19 cellular contexts compared by ENCODE assay signal in the genomic region with DNA sequence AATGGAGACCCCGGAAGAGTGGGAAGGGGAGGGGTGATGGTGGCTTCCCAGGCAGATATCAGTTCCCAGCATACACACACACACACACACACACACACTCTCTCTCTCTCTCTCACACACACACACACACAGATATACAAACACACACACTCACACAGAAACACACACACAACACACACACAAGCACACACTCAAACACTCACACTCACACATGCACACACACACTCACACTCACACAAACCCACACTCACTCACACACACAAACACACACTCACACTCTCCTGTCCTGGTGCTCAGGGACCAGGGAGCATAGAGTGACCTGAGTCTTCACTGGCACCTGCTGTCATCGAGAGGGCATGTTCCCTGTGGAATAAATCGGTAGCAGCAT. TPM values are rescaled to one million over a fixed set of nuclear protein-coding genes. Genes with fewer than 3 reads are reported as not detected.
"Had no signal": no experiment of that assay in that cellular context is flagged by ENCODE, and none has a peak within 500 bp of the region (broad histone marks: within the 10 kb centered on the region; RNA-seq: fewer than 3 reads in every experiment).

No MANE protein-coding gene starts in this region.

- H3K4me3 ChIP-seq: heart left ventricle, stomach, thyroid gland had no signal

- DNase-seq: activated CD4-positive, alpha-beta T cell treated with anti-CD3 and anti-CD28 coated beads, Interleukin-2, amount 50 U/mL, for 48 hours; activated naive CD4-positive, alpha-beta T cell treated with anti-CD3 and anti-CD28 coated beads, Interleukin-2, amount 50 U/mL, for 16 hours; activated T-cell treated with anti-CD3 and anti-CD28 coated beads, Interleukin-2, amount 50 U/mL, for 1 hour; effector CD8-positive, alpha-beta T cell; immature natural killer cell; right cardiac atrium; small intestine; T-cell; T-helper 9 cell; thyroid gland had no signal

- H3K27ac ChIP-seq: epithelial cell of prostate had no signal

- H3K36me3 ChIP-seq: stomach, thyroid gland had no signal

- H3K36me3 Mint-ChIP-seq: immature natural killer cell; natural killer cell treated with Interleukin-12 subunit alpha and Interleukin-12 subunit beta and Interleukin-15 and Interleukin-18, amount 100 ng/mL, for 72 hours; T-cell had no signal

- H3K27ac Mint-ChIP-seq: immature natural killer cell; natural killer cell treated with Interleukin-12 subunit alpha and Interleukin-12 subunit beta and Interleukin-15 and Interleukin-18, amount 100 ng/mL, for 72 hours; progenitor cell of endocrine pancreas; T-cell had no signal

- ATAC-seq: natural killer cell treated with Interleukin-12 subunit alpha and Interleukin-12 subunit beta and Interleukin-15 and Interleukin-18, amount 100 ng/mL, for 72 hours; T-cell had no signal

- H3K4me2 ChIP-seq: SK-N-SH had no signal

- FAIRE-seq: frontal cortex, small intestine had no signal

- H3K9me3 Mint-ChIP-seq: central memory CD8-positive, alpha-beta T cell; natural killer cell treated with Interleukin-12 subunit alpha and Interleukin-12 subunit beta and Interleukin-15 and Interleukin-18, amount 100 ng/mL, for 72 hours; T-cell had no signal

- H3K9ac ChIP-seq: SK-N-SH had no signal

- H3K9me3 ChIP-seq: heart left ventricle, SK-N-SH, stomach, thyroid gland had no signal

- H3K4me3 Mint-ChIP-seq: central memory CD8-positive, alpha-beta T cell; immature natural killer cell; natural killer cell treated with Interleukin-12 subunit alpha and Interleukin-12 subunit beta and Interleukin-15 and Interleukin-18, amount 100 ng/mL, for 72 hours; T-cell had no signal

RNA-seq across cellular contexts. Expression of gene CA4, which starts 5.6 kb away (rescaled TPM):
- total RNA-seq: fibroblast of lung; natural killer cell treated with Interleukin-12 subunit alpha and Interleukin-12 subunit beta and Interleukin-15 and Interleukin-18, amount 100 ng/mL, for 72 hours; T-cell had no signal
